In genomic region chr3:168847293-168847883, GRCh38 we compare ENCODE assay signal across 1 cellular context.
TF ChIP-seq lines count a peak whose summit lies in the region.

No MANE protein-coding gene starts in this region.

TF ChIP-seq in GM23338, 12 proteins besides CTCF, POLR2A, EP300 and RAD21 (continued from another document):
- no peak for TF ChIP-seq REST (IDR thresholded peaks at IDR 0.05; ENCODE audit: unreplicated experiment)
- TF ChIP-seq EZH2phosphoT487 (IDR thresholded peaks at IDR 0.05; ENCODE audit: unreplicated experiment): no peak
- TF ChIP-seq ETS1 (IDR thresholded peaks at IDR 0.05): no peak
- no peak for TF ChIP-seq ZNF331 (CRISPR knock-in tag; IDR thresholded peaks at IDR 0.05; ENCODE audit: low read depth)
TF ChIP-seq in GM23338: peak in this region for 0.
